Comparison of ENCODE assay signal across 17 cellular contexts in genomic region chr1:7588457-7588827, GRCh38.
DNase-seq lines count a peak whose midpoint lies in the region; ATAC-seq, FAIRE-seq and TF ChIP-seq lines count a peak whose summit lies in the region.
"Had no signal": no experiment of that assay in that cellular context is flagged by ENCODE, and none has a peak within 500 bp of the region (broad histone marks: within the 10 kb centered on the region; RNA-seq: fewer than 3 reads in every experiment).

No MANE protein-coding gene starts in this region.

- H3K4me1 ChIP-seq in right lobe of liver = no peaks in the 10 kb centered on the region
- no peaks in the 10 kb centered on the region for H3K4me1 ChIP-seq in HepG2 (ENCODE audit: insufficient read depth, low read length)
- no peaks in the 10 kb centered on the region for H3K4me1 ChIP-seq in lower lobe of right lung
- H3K4me1 ChIP-seq in sigmoid colon = no peaks in the 10 kb centered on the region

- 100% methylated on average over 1 of the region's 7 CpGs for WGBS in right lobe of liver (ENCODE audit: insufficient coverage, low coverage, low lambda C conversion rate, missing lambda C conversion rate)
- 9% methylated on average over 3 of the region's 7 CpGs for WGBS in HepG2 (ENCODE audit: low lambda C conversion rate)
- 73 to 84% methylated on average over 7 of the region's 7 CpGs for WGBS in sigmoid colon, 2 donors

- H3K9ac ChIP-seq in HepG2 (ENCODE audit: insufficient read depth, low read depth, low read length) = no peak overlapping the region

- CTCF ChIA-PET in HepG2 (lab: Yijun Ruan, JAX; ENCODE audit: low intra/inter-chr PET ratio, low total read pairs) = no interaction called here

- FAIRE-seq in HepG2 (lab: Jason Lieb, UNC) = no peak
- FAIRE-seq: GM19239, H54 had no signal

- TF ChIP-seq POLR2A in right lobe of liver (IDR thresholded peaks at IDR 0.05) (no peak), HepG2 (IDR thresholded peaks at IDR 0.05; ENCODE audit: insufficient read depth in 1 of 2, low read depth in 2 of 2, low read length in 2 of 2) (no peak), sigmoid colon (IDR thresholded peaks at IDR 0.05) (no peak)

- intact Hi-C loops in right lobe of liver (cut with DNase I) = no loop called here
- intact Hi-C loops in HepG2 (cut with micrococcal nuclease; ENCODE audit: unreplicated experiment) = no loop called here
- intact Hi-C loops in lower lobe of right lung (cut with DNase I) = no loop called here
- intact Hi-C loops in sigmoid colon (cut with DNase I) = no loop called here

- H3K79me2 ChIP-seq in HepG2 (ENCODE audit: insufficient read depth, low read length) = no peaks in the 10 kb centered on the region

- no peak for ATAC-seq in right lobe of liver
- ATAC-seq in HepG2 = no peak
- peak in 1 of 2 donors; percentile 20 for ATAC-seq in lower lobe of right lung
- no peak for ATAC-seq in GM21381 (IDR thresholded peaks at IDR 0.05; ENCODE audit: unreplicated experiment)

- H3K9me3 ChIP-seq in right lobe of liver = no peaks in the 10 kb centered on the region
- no peaks in the 10 kb centered on the region for H3K9me3 ChIP-seq in HepG2 (ENCODE audit: low read length)
- no peaks in the 10 kb centered on the region for H3K9me3 ChIP-seq in lower lobe of right lung
- no peaks in the 10 kb centered on the region for H3K9me3 ChIP-seq in sigmoid colon

- H3K27me3 ChIP-seq in right lobe of liver = no peaks in the 10 kb centered on the region
- peaks cover 6 to 60% of the 10 kb centered on the region in 2 experiments for H3K27me3 ChIP-seq in HepG2 (ENCODE audit: control insufficient read depth in 1 of 2, insufficient read depth in 2 of 2, low read length in 2 of 2)
- no peaks in the 10 kb centered on the region for H3K27me3 ChIP-seq in lower lobe of right lung (ENCODE audit: low read depth)
- H3K27me3 ChIP-seq in sigmoid colon = no peaks in the 10 kb centered on the region

- BruUV-seq in HepG2 (replicated peaks; lab: Mats Ljungman, UMichigan) = no TSS peak

- no peak overlapping the region for H3K4me3 ChIP-seq in right lobe of liver
- no peak overlapping the region for H3K4me3 ChIP-seq in HepG2 (replicated peaks in 1 of 3; ENCODE audit: insufficient read depth in 1 of 3, low read depth in 2 of 3, low read length in 3 of 3)
- H3K4me3 ChIP-seq in lower lobe of right lung = no peak overlapping the region
- no peak overlapping the region for H3K4me3 ChIP-seq in sigmoid colon

- H3K36me3 ChIP-seq in right lobe of liver = no peaks in the 10 kb centered on the region
- no peaks in the 10 kb centered on the region for H3K36me3 ChIP-seq in HepG2 (replicated peaks in 1 of 2; ENCODE audit: control insufficient read depth in 1 of 2, insufficient read depth in 2 of 2, low read length in 2 of 2)
- H3K36me3 ChIP-seq in lower lobe of right lung = no peaks in the 10 kb centered on the region
- no peaks in the 10 kb centered on the region for H3K36me3 ChIP-seq in sigmoid colon

- H3K4me2 ChIP-seq in HepG2 (ENCODE audit: low read depth, low read length) = no peak overlapping the region

- DNase-seq in right lobe of liver = peak in 2 of 3 donors; percentile 37 to 53
- no peak for DNase-seq in HepG2 (ENCODE audit: low spot score)
- peak; percentile 13 for DNase-seq in lower lobe of right lung
- DNase-seq in sigmoid colon = peak; percentile 44
- DNase-seq in stimulated activated CD4-positive, alpha-beta T cell treated with anti-CD3 and anti-CD28 coated beads, Interleukin-2, amount 100 ng/mL, for 24 hours = no peak
- no peak for DNase-seq in activated CD4-positive, alpha-beta T cell treated with anti-CD3 and anti-CD28 coated beads, Interleukin-2, amount 50 U/mL, for 48 hours
- DNase-seq: CD4-positive, CD25-positive, alpha-beta regulatory T cell; EL; GF-D8; Karpas-422; MV-4-11; NCI-H446; NCI-H526 treated with DMSO at 0.1 percent for 48 hours; SHP77 treated with DMSO at 0.1 percent for 48 hours had no signal

- no peaks in the 10 kb centered on the region for H4K20me1 ChIP-seq in HepG2 (ENCODE audit: insufficient read depth, low read length)

- TF ChIP-seq EP300 in HepG2 (IDR thresholded peaks at IDR 0.05; ENCODE audit: low read depth in 2 of 2, low read length in 2 of 2) (no peak), HepG2 (CRISPR knock-in tag; IDR thresholded peaks at IDR 0.05; ENCODE audit: borderline replicate concordance) (no peak), sigmoid colon (IDR thresholded peaks at IDR 0.05) (no peak)

- POLR2A ChIA-PET in HepG2 (lab: Yijun Ruan, JAX) = no interaction called here

- H3K27ac ChIP-seq in right lobe of liver (no peak overlapping the region), HepG2 (ENCODE audit: extremely low read length, insufficient read depth, low read length) (no peak overlapping the region), lower lobe of right lung (no peak overlapping the region), sigmoid colon (no peak overlapping the region)

- in situ Hi-C loops in HepG2 (cut with HindIII; ENCODE audit: extremely low pct_ligation_motif_present, low pct_unique_long_range_greater_than_20kb) = no loop called here

- no peak for TF ChIP-seq RAD21 in HepG2 (CRISPR knock-in tag; IDR thresholded peaks at IDR 0.05)

- no peak for TF ChIP-seq CTCF in right lobe of liver (IDR thresholded peaks at IDR 0.05)
- no peak for TF ChIP-seq CTCF in HepG2 (CRISPR knock-in tag; IDR thresholded peaks at IDR 0.05)
- no peak for TF ChIP-seq CTCF in lower lobe of right lung (IDR thresholded peaks at IDR 0.05)
- no peak for TF ChIP-seq CTCF in sigmoid colon (IDR thresholded peaks at IDR 0.05)

- H2AFZ ChIP-seq in HepG2 (ENCODE audit: low read length) = no peak overlapping the region

TF ChIP-seq in HepG2, 621 proteins besides CTCF, POLR2A, EP300 and RAD21:
- TF ChIP-seq RELA (CRISPR knock-in tag; IDR thresholded peaks at IDR 0.05) (no peak), ISL2 (CRISPR knock-in tag; IDR thresholded peaks at IDR 0.05) (no peak), MTERF4 (CRISPR knock-in tag; IDR thresholded peaks at IDR 0.05) (no peak), HBP1 (CRISPR knock-in tag; IDR thresholded peaks at IDR 0.05; ENCODE audit: low read depth) (no peak)

Comparison
In these comparisons a context has a peak if more than half of its experiments do, and no peak if none do; other contexts are left out.
1. DNase-seq: peak in right lobe of liver (2 of 3), lower lobe of right lung (single experiment) and sigmoid colon (single experiment); none in HepG2 (single experiment), stimulated activated CD4-positive, alpha-beta T cell treated with anti-CD3 and anti-CD28 coated beads, Interleukin-2, amount 100 ng/mL, for 24 hours (0 of 2) and activated CD4-positive, alpha-beta T cell treated with anti-CD3 and anti-CD28 coated beads, Interleukin-2, amount 50 U/mL, for 48 hours (0 of 2).